In genomic region chr16:76176153-76176552, GRCh38 we compare ENCODE assay signal across 14 cellular contexts.
DNase-seq lines count a peak whose midpoint lies in the region; ATAC-seq and TF ChIP-seq lines count a peak whose summit lies in the region.
"Had no signal": no experiment of that assay in that cellular context is flagged by ENCODE, and none has a peak within 500 bp of the region (broad histone marks: within the 10 kb centered on the region; RNA-seq: fewer than 3 reads in every experiment).

No MANE protein-coding gene starts in this region.

- WGBS in mammary epithelial cell (ENCODE audit: low coverage, missing lambda C conversion rate) = 83% methylated on average over 4 of the region's 4 CpGs

- H2AFZ ChIP-seq in MM.1S (ENCODE audit: low read length) (peak overlapping the region; percentile 45), mammary epithelial cell (ENCODE audit: low read depth, low read length) (no peak overlapping the region)
- H2AFZ ChIP-seq: hepatocyte had no signal

- intact Hi-C loops in mammary epithelial cell (cut with micrococcal nuclease) = no loop called here

- CTCF ChIA-PET in mammary epithelial cell (lab: Charles Lee; ENCODE audit: low non-redundant PET) = no interaction called here

- H3K4me3 ChIP-seq in MM.1S (ENCODE audit: low read length) (peak overlapping the region; percentile 43; the same call in 1 of the 2 replicates), mammary epithelial cell (replicated peaks in 1 of 3; ENCODE audit: insufficient read depth in 1 of 3, low read depth in 2 of 3, low read length in 3 of 3) (no peak overlapping the region)
- H3K4me3 ChIP-seq: hepatocyte, lower lobe of right lung had no signal

- H3K27me3 ChIP-seq in MM.1S (replicated peaks; ENCODE audit: insufficient read depth, low read length) (no peaks in the 10 kb centered on the region), mammary epithelial cell (ENCODE audit: insufficient read depth, low read length) (no peaks in the 10 kb centered on the region)
- H3K27me3 ChIP-seq: hepatocyte had no signal

- no peaks in the 10 kb centered on the region for H3K9me3 ChIP-seq in MM.1S (replicated peaks; ENCODE audit: insufficient read depth, low read length)
- no peaks in the 10 kb centered on the region for H3K9me3 ChIP-seq in mammary epithelial cell (replicated peaks; ENCODE audit: insufficient read depth, low read length)
- H3K9me3 ChIP-seq: lower lobe of right lung had no signal

- no peaks in the 10 kb centered on the region for H3F3A ChIP-seq in MM.1S (ENCODE audit: insufficient read depth, low read length)

- H3K9ac ChIP-seq in MM.1S (ENCODE audit: low read length) (no peak overlapping the region), mammary epithelial cell (ENCODE audit: insufficient read depth, low read length) (no peak overlapping the region)

- dilution Hi-C loops in mammary epithelial cell (cut with HindIII; ENCODE audit: low sequenced_read_pairs) = no loop called here

- TF ChIP-seq CTCF in MM.1S (IDR thresholded peaks at IDR 0.05; ENCODE audit: low read length) (no peak), mammary epithelial cell (conservative IDR thresholded peaks at IDR 0.05 in 1 of 2, IDR thresholded peaks at IDR 0.05 in 1 of 2; ENCODE audit: extremely low read depth in 1 of 2, insufficient read depth in 1 of 2, low read depth in 1 of 2, low read length in 2 of 2) (no peak)

- no peaks in the 10 kb centered on the region for H3K79me2 ChIP-seq in MM.1S (ENCODE audit: low read length)
- no peaks in the 10 kb centered on the region for H3K79me2 ChIP-seq in mammary epithelial cell (ENCODE audit: insufficient read depth, low read length)
- H3K79me2 ChIP-seq: hepatocyte had no signal

- H3K36me3 ChIP-seq in MM.1S (replicated peaks; ENCODE audit: insufficient read depth, low read length) (no peaks in the 10 kb centered on the region), mammary epithelial cell (ENCODE audit: insufficient read depth, low read length) (no peaks in the 10 kb centered on the region)
- H3K36me3 ChIP-seq: lower lobe of right lung had no signal

- no peaks in the 10 kb centered on the region for H3K4me1 ChIP-seq in MM.1S (ENCODE audit: low read length)
- no peaks in the 10 kb centered on the region for H3K4me1 ChIP-seq in mammary epithelial cell (ENCODE audit: insufficient read depth, low read length)
- H3K4me1 ChIP-seq: lower lobe of right lung had no signal

- H4K20me1 ChIP-seq in MM.1S (ENCODE audit: insufficient read depth, low read length) (no peaks in the 10 kb centered on the region), mammary epithelial cell (ENCODE audit: insufficient read depth, low read length) (no peaks in the 10 kb centered on the region)

- H3K4me2 ChIP-seq in MM.1S (ENCODE audit: low read depth, low read length) (peak overlapping the region; percentile 48), mammary epithelial cell (ENCODE audit: insufficient read depth, low read depth, low read length) (no peak overlapping the region)
- H3K4me2 ChIP-seq: hepatocyte had no signal

- ATAC-seq in GM18498 (IDR thresholded peaks at IDR 0.05; ENCODE audit: unreplicated experiment) (peak; percentile 81), GM19395 (IDR thresholded peaks at IDR 0.05; ENCODE audit: unreplicated experiment) (peak; percentile 95), HG02870 (IDR thresholded peaks at IDR 0.05; ENCODE audit: unreplicated experiment) (peak; percentile 98)
- ATAC-seq: lower lobe of right lung; stimulated activated effector memory CD8-positive, alpha-beta T cell treated with anti-CD3 and anti-CD28 coated beads, Interleukin-12 subunit alpha, Interleukin-12 subunit beta, amount 100 ng/mL, for 72 hours had no signal

- no TSS peak for BruUV-seq in mammary epithelial cell (replicated peaks; lab: Mats Ljungman, UMichigan)

- H3K9me2 ChIP-seq in MM.1S (replicated peaks; ENCODE audit: insufficient read depth, low read length) = no peaks in the 10 kb centered on the region

- DNase-seq in MM.1S (peak; percentile 32), HPDE6-E6E7 (ENCODE audit: extremely low spot score) (no peak), C1 segment of cervical spinal cord (lab: John Stamatoyannopoulos, UW) (no peak), NCI-H2171 treated with DMSO at 0.1 percent for 48 hours (lab: John Stamatoyannopoulos, UW) (no peak), mammary epithelial cell (no peak)
- DNase-seq: GDM1, lower lobe of right lung, NCI-H1092 treated with DMSO at 0.1 percent for 48 hours, occipital lobe had no signal

- in situ Hi-C loops in mammary epithelial cell (cut with MboI; ENCODE audit: low sequenced_read_pairs in 2 of 2) = no loop called here

- H3K27ac ChIP-seq in MM.1S (ENCODE audit: low read length) (no peak overlapping the region), mammary epithelial cell (ENCODE audit: insufficient read depth, low read depth, low read length) (no peak overlapping the region)
- H3K27ac ChIP-seq: hepatocyte, lower lobe of right lung had no signal
